In the genomic region with DNA sequence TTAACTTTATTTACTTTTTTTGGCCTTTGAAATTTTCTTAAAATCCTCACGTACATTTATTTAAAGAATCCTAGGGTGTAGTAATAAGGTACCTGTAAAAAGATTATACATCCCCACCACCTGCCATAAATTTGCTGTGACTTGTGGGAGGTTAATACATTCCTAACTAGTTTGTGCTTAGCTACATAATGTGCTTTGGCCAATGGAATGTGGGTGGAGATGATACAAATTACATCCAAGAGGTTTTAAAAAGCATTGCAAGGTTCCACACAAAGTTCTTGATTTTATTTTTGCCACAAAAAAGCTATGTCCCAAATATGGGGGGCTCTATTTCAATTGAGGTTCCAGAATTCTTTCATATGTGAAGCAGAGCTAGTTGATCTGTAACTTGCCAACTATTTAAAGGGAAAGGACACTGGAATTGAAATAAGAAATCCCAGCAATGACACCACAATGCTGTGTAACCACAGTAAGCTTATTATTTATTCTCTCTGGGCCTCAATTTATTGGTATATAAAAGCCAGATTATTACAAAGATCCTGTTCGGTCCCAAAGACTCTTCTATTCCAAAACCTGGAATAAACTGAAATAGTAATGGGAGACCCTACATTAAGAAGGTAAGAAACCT, we compare ENCODE assay signal across 16 cellular contexts. TPM values are rescaled to one million over a fixed set of nuclear protein-coding genes. Genes with fewer than 3 reads are reported as not detected.
A peak's percentile ranks its signal among the peaks of the same experiment; 100 is the strongest.
DNase-seq lines count a peak whose midpoint lies in the region; ATAC-seq and TF ChIP-seq lines count a peak whose summit lies in the region.
"Had no signal": no experiment of that assay in that cellular context is flagged by ENCODE, and none has a peak within 500 bp of the region (broad histone marks: within the 10 kb centered on the region; RNA-seq: fewer than 3 reads in every experiment).

No MANE protein-coding gene starts in this region.

- intact Hi-C loops in natural killer cell (cut with micrococcal nuclease) = no loop called here

- no peak overlapping the region for H3K4me3 Mint-ChIP-seq in osteocyte (ENCODE audit: unreplicated experiment)
- H3K4me3 Mint-ChIP-seq in natural killer cell = no peak overlapping the region
- H3K4me3 Mint-ChIP-seq: activated T-helper 17 cell treated with anti-CD3 and anti-CD28 coated beads, Interleukin-2, amount 50 U/mL, for 72 hours; CD4-positive, CD25-positive, alpha-beta regulatory T cell had no signal

- H3K9me3 ChIP-seq in SJSA1 (replicated peaks) (no peaks in the 10 kb centered on the region), fibroblast of lung (ENCODE audit: control insufficient read depth, insufficient read depth, low read depth, low read length) (no peaks in the 10 kb centered on the region)

- H3K9me3 Mint-ChIP-seq in osteocyte (ENCODE audit: unreplicated experiment) = no peaks in the 10 kb centered on the region
- H3K9me3 Mint-ChIP-seq in natural killer cell = no peaks in the 10 kb centered on the region
- H3K9me3 Mint-ChIP-seq: activated T-helper 17 cell treated with anti-CD3 and anti-CD28 coated beads, Interleukin-2, amount 50 U/mL, for 72 hours had no signal

- peaks cover 32% of the 10 kb centered on the region for H3K4me1 Mint-ChIP-seq in osteocyte (ENCODE audit: unreplicated experiment)
- H3K4me1 Mint-ChIP-seq in natural killer cell = no peaks in the 10 kb centered on the region
- H3K4me1 Mint-ChIP-seq: activated T-helper 17 cell treated with anti-CD3 and anti-CD28 coated beads, Interleukin-2, amount 50 U/mL, for 72 hours had no signal

- H3K36me3 Mint-ChIP-seq in osteocyte (ENCODE audit: unreplicated experiment) = peaks cover 2% of the 10 kb centered on the region
- no peaks in the 10 kb centered on the region for H3K36me3 Mint-ChIP-seq in natural killer cell
- H3K36me3 Mint-ChIP-seq: CD4-positive, CD25-positive, alpha-beta regulatory T cell had no signal

- no peak for ATAC-seq in natural killer cell
- ATAC-seq in HG03378 (IDR thresholded peaks at IDR 0.05; ENCODE audit: unreplicated experiment) = no peak
- no peak for ATAC-seq in GM21529 (IDR thresholded peaks at IDR 0.05; ENCODE audit: unreplicated experiment)
- ATAC-seq: activated T-helper 17 cell treated with anti-CD3 and anti-CD28 coated beads, Interleukin-2, amount 50 U/mL, for 72 hours; esophagus mucosa; right cardiac atrium had no signal

- H3K4me1 ChIP-seq in SJSA1 (replicated peaks) (peaks cover 16% of the 10 kb centered on the region), fibroblast of lung (ENCODE audit: control insufficient read depth, extremely low read depth, insufficient read depth, low read length) (no peaks in the 10 kb centered on the region)

- H3K27me3 Mint-ChIP-seq in osteocyte (ENCODE audit: unreplicated experiment) = no peaks in the 10 kb centered on the region
- H3K27me3 Mint-ChIP-seq in natural killer cell (ENCODE audit: low read depth in 2 of 2) = no peaks in the 10 kb centered on the region
- H3K27me3 Mint-ChIP-seq: activated T-helper 17 cell treated with anti-CD3 and anti-CD28 coated beads, Interleukin-2, amount 50 U/mL, for 72 hours; CD4-positive, CD25-positive, alpha-beta regulatory T cell had no signal

- H3K27me3 ChIP-seq in SJSA1 (replicated peaks) (no peaks in the 10 kb centered on the region), fibroblast of lung (ENCODE audit: control insufficient read depth, insufficient read depth, low read length) (no peaks in the 10 kb centered on the region)

- no peak overlapping the region for H3K4me3 ChIP-seq in SJSA1
- H3K4me3 ChIP-seq in fibroblast of lung (replicated peaks in 1 of 4; ENCODE audit: control extremely low read depth in 1 of 4, insufficient read depth in 1 of 4, low read depth in 3 of 4, low read length in 4 of 4) = no peak overlapping the region

- no peak overlapping the region for H2AFZ ChIP-seq in fibroblast of lung (ENCODE audit: low read length)

- DNase-seq in EH (ENCODE audit: low read depth) (peak; percentile 73), SJSA1 (ENCODE audit: low read depth in 1 of 2, low spot score in 2 of 2) (peak in 1 of 2 experiments; percentile 9), fibroblast of lung (ENCODE audit: low read depth in 2 of 2) (peak; percentile 28 to 87), osteocyte (ENCODE audit: extremely low spot score, unreplicated experiment) (no peak), natural killer cell (no peak), SHP77 treated with DMSO at 0.1 percent for 48 hours (lab: John Stamatoyannopoulos, UW) (no peak)
- DNase-seq: CD4-positive, CD25-positive, alpha-beta regulatory T cell; H7; NCI-H1417; NCI-H510A treated with DMSO at 0.1 percent for 48 hours; right cardiac atrium; stimulated activated naive CD4-positive, alpha-beta T cell treated with Interleukin-2 at 50 U/mL for 16 hours had no signal

- H3K9ac ChIP-seq in fibroblast of lung (ENCODE audit: insufficient read depth, low read length) = no peak overlapping the region

- no peak overlapping the region for H3K4me2 ChIP-seq in fibroblast of lung (ENCODE audit: extremely low read depth, insufficient read depth, low read length)

- H3K27ac ChIP-seq in SJSA1 (peak overlapping the region; percentile 63), fibroblast of lung (ENCODE audit: insufficient read depth, low read length) (peak overlapping the region; percentile 28)

- H3K27ac Mint-ChIP-seq in osteocyte (ENCODE audit: unreplicated experiment) (peak overlapping the region; percentile 68), natural killer cell (no peak overlapping the region)
- H3K27ac Mint-ChIP-seq: activated T-helper 17 cell treated with anti-CD3 and anti-CD28 coated beads, Interleukin-2, amount 50 U/mL, for 72 hours had no signal

- H3K36me3 ChIP-seq in SJSA1 = peaks cover 86% of the 10 kb centered on the region
- H3K36me3 ChIP-seq in fibroblast of lung (ENCODE audit: control insufficient read depth, insufficient read depth, low read length) = no peaks in the 10 kb centered on the region

- TF ChIP-seq CTCF in fibroblast of lung (conservative IDR thresholded peaks at IDR 0.05 in 1 of 2, IDR thresholded peaks at IDR 0.05 in 1 of 2; ENCODE audit: low read depth in 1 of 2, low read length in 2 of 2) (no peak), osteocyte (IDR thresholded peaks at IDR 0.05) (no peak), natural killer cell (IDR thresholded peaks at IDR 0.05) (no peak)

- no peaks in the 10 kb centered on the region for H4K20me1 ChIP-seq in fibroblast of lung (ENCODE audit: control insufficient read depth, extremely low read depth, insufficient read depth, low read length)

- H3K79me2 ChIP-seq in fibroblast of lung (ENCODE audit: control insufficient read depth, insufficient read depth, low read length) = no peaks in the 10 kb centered on the region

RNA-seq across cellular contexts. Expression of a gene that starts 15.7 kb away (rescaled TPM):
- 62.2 and 77.2 TPM in 2 replicates for total RNA-seq in SJSA1 (2014; rRNA removed; shearing (Covaris generic))
- total RNA-seq in fibroblast of lung (1.8 and 9.7 TPM in 2 replicates), osteocyte (8.5 and 8.9 TPM in 2 replicates), natural killer cell (1 to 10 TPM in 2 of 3 donors, under 1 TPM in 1; 0.73 to 1.9 (median 1.1) TPM)
- 4.4 and 15.0 TPM in 2 replicates for polyA plus RNA-seq in fibroblast of lung
- polyA plus RNA-seq in fibroblast of lung (2012) = 4.6 and 12.9 TPM in 2 replicates
- 0.39 and 1.7 TPM in 2 replicates for polyA minus RNA-seq in fibroblast of lung (ENCODE audit: low replicate concordance)

Comparison
In these comparisons a context has a peak if more than half of its experiments do, and no peak if none do; other contexts are left out.
1. DNase-seq: peak in EH (single experiment) and fibroblast of lung (2 of 2); none in osteocyte (single experiment), natural killer cell (single experiment) and SHP77 treated with DMSO at 0.1 percent for 48 hours (single experiment).